ENCODE assay signal across 13 cellular contexts in genomic region chr1:40393173-40393572, GRCh38. TPM values are rescaled to one million over a fixed set of nuclear protein-coding genes. Genes with fewer than 3 reads are reported as not detected.
A peak's percentile ranks its signal among the peaks of the same experiment; 100 is the strongest.
DNase-seq lines count a peak whose midpoint lies in the region; ATAC-seq and TF ChIP-seq lines count a peak whose summit lies in the region.
"Had no signal": no experiment of that assay in that cellular context is flagged by ENCODE, and none has a peak within 500 bp of the region (broad histone marks: within the 10 kb centered on the region; RNA-seq: fewer than 3 reads in every experiment).

No MANE protein-coding gene starts in this region.

- no peaks in the 10 kb centered on the region for H3K27me3 Mint-ChIP-seq in activated T-cell treated with anti-CD3 and anti-CD28 coated beads, Interleukin-2, amount 50 U/mL, for 24 hours
- no peaks in the 10 kb centered on the region for H3K27me3 Mint-ChIP-seq in stimulated activated naive B cell treated with anti-CD40 and anti-IgM and Interleukin-4, amounts not matched to agents 10 μg/mL and 1 μg/mL and 100 μg/mL, for 72 hours

- peak overlapping the region; percentile 96 for H3K27ac Mint-ChIP-seq in activated T-cell treated with anti-CD3 and anti-CD28 coated beads, Interleukin-2, amount 50 U/mL, for 24 hours
- H3K27ac Mint-ChIP-seq in stimulated activated naive B cell treated with anti-CD40 and anti-IgM and Interleukin-4, amounts not matched to agents 10 μg/mL and 1 μg/mL and 100 μg/mL, for 72 hours = peak overlapping the region; percentile 86

- H3K36me3 Mint-ChIP-seq in activated T-cell treated with anti-CD3 and anti-CD28 coated beads, Interleukin-2, amount 50 U/mL, for 24 hours (ENCODE audit: low read depth) = peaks cover 83% of the 10 kb centered on the region
- peaks cover 43 to 56% of the 10 kb centered on the region in 2 donors for H3K36me3 Mint-ChIP-seq in stimulated activated naive B cell treated with anti-CD40 and anti-IgM and Interleukin-4, amounts not matched to agents 10 μg/mL and 1 μg/mL and 100 μg/mL, for 72 hours

- peaks cover 4% of the 10 kb centered on the region; the same call in 1 of the 2 replicates for H4K20me1 ChIP-seq in OCI-LY1 (ENCODE audit: insufficient read depth, low read length)

- no peak overlapping the region for H3K4me3 ChIP-seq in OCI-LY1 (ENCODE audit: low read depth, low read length, poor library complexity, severe bottlenecking)

- H3K36me3 ChIP-seq in OCI-LY1 (ENCODE audit: insufficient read depth, low read length) = peaks cover 29% of the 10 kb centered on the region

- no peak overlapping the region for H3K9ac ChIP-seq in OCI-LY1 (ENCODE audit: low read length)
- H3K9ac ChIP-seq: KMS-11 had no signal

- no peak for TF ChIP-seq CTCF in OCI-LY1 (IDR thresholded peaks at IDR 0.05; ENCODE audit: low read length)
- TF ChIP-seq CTCF in omental fat pad (IDR thresholded peaks at IDR 0.05) = no peak

- H3K27ac ChIP-seq in OCI-LY1 (ENCODE audit: low read depth, low read length, poor library complexity, severe bottlenecking) (peak overlapping the region; percentile 3), cingulate gyrus (ENCODE audit: low read depth, low read length) (peak overlapping the region; percentile 58)
- H3K27ac ChIP-seq: KMS-11 had no signal

- no peaks in the 10 kb centered on the region for H3K9me3 ChIP-seq in OCI-LY1 (ENCODE audit: low read length)

- peaks cover 97% of the 10 kb centered on the region for H3K4me1 Mint-ChIP-seq in activated T-cell treated with anti-CD3 and anti-CD28 coated beads, Interleukin-2, amount 50 U/mL, for 24 hours (ENCODE audit: low read depth)
- H3K4me1 Mint-ChIP-seq in stimulated activated naive B cell treated with anti-CD40 and anti-IgM and Interleukin-4, amounts not matched to agents 10 μg/mL and 1 μg/mL and 100 μg/mL, for 72 hours = peaks cover 65 to 97% of the 10 kb centered on the region in 2 donors

- H3K79me2 ChIP-seq in OCI-LY1 (ENCODE audit: insufficient read depth, low read length) = no peaks in the 10 kb centered on the region; the same call in 1 of the 2 replicates

- H3K4me1 ChIP-seq in OCI-LY1 (ENCODE audit: insufficient read depth, low read length, severe bottlenecking) = peaks cover 83% of the 10 kb centered on the region

- no peak overlapping the region for H2AFZ ChIP-seq in OCI-LY1 (ENCODE audit: low read length)

- no peaks in the 10 kb centered on the region for H3K9me3 Mint-ChIP-seq in activated T-cell treated with anti-CD3 and anti-CD28 coated beads, Interleukin-2, amount 50 U/mL, for 24 hours
- peaks cover 0 to 5% of the 10 kb centered on the region in 2 donors for H3K9me3 Mint-ChIP-seq in stimulated activated naive B cell treated with anti-CD40 and anti-IgM and Interleukin-4, amounts not matched to agents 10 μg/mL and 1 μg/mL and 100 μg/mL, for 72 hours

- no peaks in the 10 kb centered on the region for H3K9me2 ChIP-seq in OCI-LY1 (ENCODE audit: low read depth, low read length)

- H3K4me3 Mint-ChIP-seq in activated T-cell treated with anti-CD3 and anti-CD28 coated beads, Interleukin-2, amount 50 U/mL, for 24 hours = peak overlapping the region; percentile 3
- peak overlapping the region; percentile 38 to 43 for H3K4me3 Mint-ChIP-seq in stimulated activated naive B cell treated with anti-CD40 and anti-IgM and Interleukin-4, amounts not matched to agents 10 μg/mL and 1 μg/mL and 100 μg/mL, for 72 hours

- H3F3A ChIP-seq in OCI-LY1 (ENCODE audit: insufficient read depth, low read length) = no peaks in the 10 kb centered on the region

- no peaks in the 10 kb centered on the region; the same call in 1 of the 2 replicates for H3K27me3 ChIP-seq in OCI-LY1 (ENCODE audit: insufficient read depth, low read length)

- DNase-seq in activated T-cell treated with anti-CD3 and anti-CD28 coated beads, Interleukin-2, amount 50 U/mL, for 24 hours = no peak
- no peak for DNase-seq in activated T-cell treated with anti-CD3 and anti-CD28 coated beads, Interleukin-2, amount 50 U/mL, for 48 hours
- no peak for DNase-seq in stimulated activated naive B cell treated with anti-CD40 and anti-IgM and Interleukin-4, amounts not matched to agents 10 μg/mL and 1 μg/mL and 100 μg/mL, for 72 hours
- no peak for DNase-seq in omental fat pad (ENCODE audit: low spot score)
- DNase-seq: activated effector memory CD4-positive, alpha-beta T cell treated with anti-CD3 and anti-CD28 coated beads, Interleukin-2, amount 50 U/mL, for 16 hours; DND-41; NCI-H2171 had no signal

- ATAC-seq in stimulated activated naive B cell treated with anti-CD40 and anti-IgM and Interleukin-4, amounts not matched to agents 10 μg/mL and 1 μg/mL and 100 μg/mL, for 72 hours (replicated peaks) = peak in 1 of 2 donors; percentile 20
- ATAC-seq in GM19351 (IDR thresholded peaks at IDR 0.05; ENCODE audit: unreplicated experiment) = no peak
- ATAC-seq in omental fat pad (ENCODE audit: low FRiP score) = no peak
- ATAC-seq in HG02798 (IDR thresholded peaks at IDR 0.05; ENCODE audit: poor library complexity, unreplicated experiment) = no peak
- ATAC-seq: Panc1 had no signal

- no peak overlapping the region for H3K4me2 ChIP-seq in OCI-LY1 (ENCODE audit: low read length)
- H3K4me2 ChIP-seq: KMS-11 had no signal

RNA-seq across cellular contexts. Expression of gene SMAP2, which starts 19.6 kb away (rescaled TPM):
- total RNA-seq in omental fat pad = 100 to 1,000 TPM in 1 of 4 donors, 10 to 100 TPM in 3; 45.4 to 119 (median 60.1) TPM

RNA-seq across cellular contexts. Expression of gene ZFP69B, which starts 57.1 kb away (rescaled TPM):
- total RNA-seq in omental fat pad = 1 to 10 TPM in 3 of 4 donors, under 1 TPM in 1; 0.56 to 1.9 (median 1.2) TPM
